ENCODE assay signal across 8 cellular contexts in the genomic region with DNA sequence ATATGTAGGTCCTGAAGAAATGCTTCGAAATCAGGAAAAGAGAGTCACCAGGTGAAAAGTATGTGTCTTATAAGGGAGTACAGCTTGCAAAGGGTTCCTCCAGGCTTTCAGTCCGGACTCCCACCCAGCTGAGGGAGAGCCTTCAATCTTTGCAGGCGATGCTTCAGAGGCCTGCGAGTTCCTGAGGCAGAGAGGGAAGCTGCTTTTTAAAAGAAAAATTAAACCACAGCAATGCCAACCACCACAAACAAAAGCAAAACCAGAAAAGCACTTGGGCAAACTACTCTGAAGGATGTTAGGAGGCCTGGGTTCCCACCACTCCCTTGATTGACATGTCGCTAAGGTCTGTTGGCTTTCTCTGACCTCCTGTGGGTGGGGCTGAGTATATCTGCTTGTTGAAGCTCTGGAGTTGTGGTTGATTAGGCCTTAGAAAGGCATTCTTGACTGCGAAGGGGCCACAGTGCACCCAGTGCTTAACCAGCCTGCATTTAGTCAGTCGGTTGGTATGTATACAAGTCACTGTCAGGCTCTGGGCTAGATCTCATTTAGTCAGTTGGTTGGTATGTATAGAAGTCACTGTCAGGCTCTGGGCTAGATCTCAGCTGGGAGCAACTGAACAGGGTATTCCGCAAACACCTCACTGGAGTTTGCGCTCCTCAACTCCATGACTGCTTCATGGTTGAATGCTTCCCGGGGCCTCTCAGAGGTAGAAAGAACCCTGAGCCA. TPM values are rescaled to one million over a fixed set of nuclear protein-coding genes. Genes with fewer than 3 reads are reported as not detected.
DNase-seq lines count a peak whose midpoint lies in the region; ATAC-seq and TF ChIP-seq lines count a peak whose summit lies in the region.

No MANE protein-coding gene starts in this region.

- peak overlapping the region; percentile 87 for H3K4me3 ChIP-seq in Jurkat, Clone E6-1 (ENCODE audit: low read length)
- H3K4me3 ChIP-seq in psoas muscle, result peak overlapping the region; percentile 75

- H3K9me3 ChIP-seq in ES-I3 (ENCODE audit: control insufficient read depth, insufficient read depth, low read length) (no peaks in the 10 kb centered on the region), psoas muscle (no peaks in the 10 kb centered on the region)

- H3K9me3 Mint-ChIP-seq in activated CD4-positive, alpha-beta T cell treated with anti-CD3 and anti-CD28 coated beads, Interleukin-2, amount 10 ng/mL, durations not matched to agents 7 days and 5 days, result no peaks in the 10 kb centered on the region

- peak overlapping the region; percentile 77; the same call in 1 of the 2 replicates for H3K9ac ChIP-seq in ES-I3 (ENCODE audit: low read depth, low read length)

- peaks cover 61% of the 10 kb centered on the region for H3K4me1 Mint-ChIP-seq in activated CD4-positive, alpha-beta T cell treated with anti-CD3 and anti-CD28 coated beads, Interleukin-2, amount 10 ng/mL, durations not matched to agents 7 days and 5 days

- CTCF ChIA-PET in activated CD4-positive, alpha-beta T cell treated with anti-CD3 and anti-CD28 coated beads, Interleukin-2, amount 10 ng/mL, durations not matched to agents 7 days and 5 days (lab: Charles Lee), result interaction anchor here (0.8 to 5.1 kb wide), 10 partner anchors 8 to 266 kb away, joined by 3 to 30 read pairs (median 5); no protein-coding TSS in a partner anchor

- DNase-seq in Jurkat, Clone E6-1 (ENCODE audit: low read depth, low spot score), result peak; percentile 95
- peak; percentile 87 for DNase-seq in activated CD4-positive, alpha-beta T cell treated with anti-CD3 and anti-CD28 coated beads, Interleukin-2, amount 10 ng/mL, durations not matched to agents 7 days and 5 days
- DNase-seq in fibroblast of gingiva (ENCODE audit: low read depth) (peak; percentile 87), psoas muscle (no peak)

- peak overlapping the region; percentile 90 for H3K27ac Mint-ChIP-seq in activated CD4-positive, alpha-beta T cell treated with anti-CD3 and anti-CD28 coated beads, Interleukin-2, amount 10 ng/mL, durations not matched to agents 7 days and 5 days

- no peaks in the 10 kb centered on the region for H3K27me3 Mint-ChIP-seq in activated CD4-positive, alpha-beta T cell treated with anti-CD3 and anti-CD28 coated beads, Interleukin-2, amount 10 ng/mL, durations not matched to agents 7 days and 5 days

- peaks cover 0 to 4% (median 0%) of the 10 kb centered on the region in 3 donors for H3K27me3 ChIP-seq in psoas muscle (ENCODE audit: insufficient read depth in 3 of 3, low read length in 2 of 3)

- POLR2A ChIA-PET in activated CD4-positive, alpha-beta T cell treated with anti-CD3 and anti-CD28 coated beads, Interleukin-2, amount 10 ng/mL, durations not matched to agents 7 days and 5 days (lab: Charles Lee), result no interaction called here

- intact Hi-C loops in psoas muscle (cut with DNase I), result loop anchor here in 1 of 2 donors (10.0 kb wide), 1 partner anchor 218 kb away; no protein-coding TSS in a partner anchor

- H3K27ac ChIP-seq in psoas muscle, result no peak overlapping the region

- H3K4me3 Mint-ChIP-seq in activated CD4-positive, alpha-beta T cell treated with anti-CD3 and anti-CD28 coated beads, Interleukin-2, amount 10 ng/mL, durations not matched to agents 7 days and 5 days, result peak overlapping the region; percentile 99

- no peak for ATAC-seq in psoas muscle
- ATAC-seq in GM21576 (IDR thresholded peaks at IDR 0.05; ENCODE audit: unreplicated experiment), result no peak
- ATAC-seq in HG03045 (IDR thresholded peaks at IDR 0.05; ENCODE audit: unreplicated experiment), result no peak
- no peak for ATAC-seq in GM19023 (IDR thresholded peaks at IDR 0.05; ENCODE audit: unreplicated experiment)

- whole genome bisulfite sequencing in psoas muscle, 3 donors, result 76 to 79% (median 77%) methylated on average over 10 of the region's 10 CpGs

- TF ChIP-seq CTCF in psoas muscle (IDR thresholded peaks at IDR 0.05), result no peak

- H3K4me1 ChIP-seq in ES-I3 (ENCODE audit: insufficient read depth, low read length) (peaks cover 17% of the 10 kb centered on the region), psoas muscle (no peaks in the 10 kb centered on the region)

- peaks cover 42% of the 10 kb centered on the region for H3K36me3 Mint-ChIP-seq in activated CD4-positive, alpha-beta T cell treated with anti-CD3 and anti-CD28 coated beads, Interleukin-2, amount 10 ng/mL, durations not matched to agents 7 days and 5 days (ENCODE audit: low read depth)

- H3K36me3 ChIP-seq in ES-I3 (ENCODE audit: insufficient read depth, low read length), result no peaks in the 10 kb centered on the region
- H3K36me3 ChIP-seq in psoas muscle (ENCODE audit: insufficient read depth in 1 of 2, low read depth in 1 of 2), result peaks cover 0 to 4% of the 10 kb centered on the region in 2 donors

RNA-seq across cellular contexts. Expression of a gene that starts 1.2 kb away (rescaled TPM):
- polyA plus RNA-seq in Jurkat, Clone E6-1 (2012; ENCODE audit: insufficient read depth, insufficient read length), result 15.5 TPM
- 10 to 100 TPM; 72.8 to 78.1 TPM for total RNA-seq in activated CD4-positive, alpha-beta T cell treated with anti-CD3 and anti-CD28 coated beads, Interleukin-2, amount 10 ng/mL, durations not matched to agents 7 days and 5 days
- 10 to 100 TPM in 1 of 4 donors, 1 to 10 TPM in 3; 3.5 to 10.9 (median 5.2) TPM for total RNA-seq in psoas muscle
- 1 to 10 TPM; 1.1 to 5.0 (median 1.8) TPM for polyA plus RNA-seq in psoas muscle

RNA-seq across cellular contexts. Expression of a gene that starts 3.2 kb away (rescaled TPM):
- polyA plus RNA-seq in Jurkat, Clone E6-1 (2012; ENCODE audit: insufficient read depth, insufficient read length), result not detected
- 10 to 100 TPM; 10.0 to 11.0 TPM for total RNA-seq in activated CD4-positive, alpha-beta T cell treated with anti-CD3 and anti-CD28 coated beads, Interleukin-2, amount 10 ng/mL, durations not matched to agents 7 days and 5 days
- 1 to 10 TPM in 3 of 4 donors, under 1 TPM in 1; 0.89 to 3.3 (median 1.9) TPM for total RNA-seq in psoas muscle
- 1 to 10 TPM; 1.2 to 4.2 (median 1.4) TPM for polyA plus RNA-seq in psoas muscle

Comparison
In these comparisons a context has a peak if more than half of its experiments do, and no peak if none do; other contexts are left out.
1. DNase-seq: peak in Jurkat, Clone E6-1 (single experiment), activated CD4-positive, alpha-beta T cell treated with anti-CD3 and anti-CD28 coated beads, Interleukin-2, amount 10 ng/mL, durations not matched to agents 7 days and 5 days (single experiment) and fibroblast of gingiva (single experiment); none in psoas muscle (0 of 2).
2. RNA of a gene that starts 1.2 kb away (total RNA-seq): 72.8 to 78.1 TPM in activated CD4-positive, alpha-beta T cell treated with anti-CD3 and anti-CD28 coated beads, Interleukin-2, amount 10 ng/mL, durations not matched to agents 7 days and 5 days; 3.5 to 10.9 TPM in psoas muscle; every median in the first group is over 4 times any median in the second.